ENCODE assay signal across 13 cellular contexts in the genomic region with DNA sequence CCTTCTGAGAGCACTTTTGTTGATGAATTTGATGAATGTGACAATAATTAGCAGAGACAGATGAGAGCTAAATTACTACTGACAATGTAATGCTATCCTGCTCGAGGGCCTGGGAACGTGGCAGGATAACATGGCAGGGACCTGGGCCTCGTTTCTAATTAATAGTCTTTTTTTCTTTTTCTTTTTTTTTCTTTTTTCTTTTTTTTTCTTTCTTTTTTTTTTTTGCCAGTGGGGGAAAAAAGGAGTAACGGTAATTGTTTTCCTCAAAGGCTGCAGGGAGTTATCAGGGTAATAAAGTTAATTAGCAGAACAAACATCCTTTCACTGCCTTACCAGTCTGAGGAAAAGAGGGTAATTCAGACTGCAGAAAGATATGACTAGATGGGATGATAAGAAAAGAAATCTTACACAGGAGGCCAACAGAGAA.
"Had no signal": no experiment of that assay in that cellular context is flagged by ENCODE, and none has a peak within 500 bp of the region (broad histone marks: within the 10 kb centered on the region; RNA-seq: fewer than 3 reads in every experiment).

No MANE protein-coding gene starts in this region.

- ATAC-seq: activated CD8-positive, alpha-beta T cell treated with anti-CD3 and anti-CD28 coated beads, Interleukin-2, amount 10 ng/mL, durations not matched to agents 7 days and 5 days; heart right ventricle; left lung; natural killer cell; stimulated activated naive B cell treated with anti-CD40 and anti-IgM and Interleukin-4, amounts not matched to agents 10 μg/mL and 1 μg/mL and 100 μg/mL, for 72 hours; upper lobe of right lung had no signal

- H3K36me3 ChIP-seq: ascending aorta, heart right ventricle, left lung, sigmoid colon, suprapubic skin, upper lobe of right lung had no signal

- H3K9me3 Mint-ChIP-seq: stimulated activated naive B cell treated with anti-CD40 and anti-IgM and Interleukin-4, amounts not matched to agents 10 μg/mL and 1 μg/mL and 100 μg/mL, for 72 hours had no signal

- H3K27ac ChIP-seq: ascending aorta, heart right ventricle, left lung, sigmoid colon, suprapubic skin, upper lobe of right lung had no signal

- H3K4me1 ChIP-seq: ascending aorta, left lung, sigmoid colon, suprapubic skin, upper lobe of right lung had no signal

- H3K27me3 Mint-ChIP-seq: stimulated activated naive B cell treated with anti-CD40 and anti-IgM and Interleukin-4, amounts not matched to agents 10 μg/mL and 1 μg/mL and 100 μg/mL, for 72 hours had no signal

- H3K27ac Mint-ChIP-seq: activated CD8-positive, alpha-beta T cell treated with anti-CD3 and anti-CD28 coated beads, Interleukin-2, amount 10 ng/mL, durations not matched to agents 7 days and 5 days; natural killer cell; stimulated activated naive B cell treated with anti-CD40 and anti-IgM and Interleukin-4, amounts not matched to agents 10 μg/mL and 1 μg/mL and 100 μg/mL, for 72 hours had no signal

- H3K9me3 ChIP-seq: ascending aorta, heart right ventricle, left lung, sigmoid colon, suprapubic skin, upper lobe of right lung had no signal

- DNase-seq: activated CD8-positive, alpha-beta memory T cell treated with anti-CD3 and anti-CD28 coated beads, Interleukin-2, amount 50 U/mL, for 48 hours; activated CD8-positive, alpha-beta T cell treated with anti-CD3 and anti-CD28 coated beads, Interleukin-2, amount 10 ng/mL, durations not matched to agents 7 days and 5 days; effector CD4-positive, alpha-beta T cell; heart right ventricle; islet precursor cell; left lung; natural killer cell; sigmoid colon; stimulated activated CD4-positive, alpha-beta T cell treated with anti-CD3 and anti-CD28 coated beads, Interleukin-2, amount 100 ng/mL, for 24 hours; stimulated activated naive B cell treated with anti-CD40 and anti-IgM and Interleukin-4, amounts not matched to agents 10 μg/mL and 1 μg/mL and 100 μg/mL, for 72 hours; upper lobe of right lung had no signal

- H3K4me1 Mint-ChIP-seq: natural killer cell; stimulated activated naive B cell treated with anti-CD40 and anti-IgM and Interleukin-4, amounts not matched to agents 10 μg/mL and 1 μg/mL and 100 μg/mL, for 72 hours had no signal

- H3K36me3 Mint-ChIP-seq: natural killer cell; stimulated activated naive B cell treated with anti-CD40 and anti-IgM and Interleukin-4, amounts not matched to agents 10 μg/mL and 1 μg/mL and 100 μg/mL, for 72 hours had no signal

- H3K4me3 Mint-ChIP-seq: activated CD8-positive, alpha-beta T cell treated with anti-CD3 and anti-CD28 coated beads, Interleukin-2, amount 10 ng/mL, durations not matched to agents 7 days and 5 days; natural killer cell; stimulated activated naive B cell treated with anti-CD40 and anti-IgM and Interleukin-4, amounts not matched to agents 10 μg/mL and 1 μg/mL and 100 μg/mL, for 72 hours had no signal

- H3K4me3 ChIP-seq: ascending aorta, heart right ventricle, left lung, sigmoid colon, suprapubic skin, upper lobe of right lung had no signal

- H3K27me3 ChIP-seq: ascending aorta, heart right ventricle, left lung, sigmoid colon, suprapubic skin, upper lobe of right lung had no signal
